In genomic region chr19:16659832-16660708, GRCh38 we compare ENCODE assay signal across 8 cellular contexts. TPM values are rescaled to one million over a fixed set of nuclear protein-coding genes. Genes with fewer than 3 reads are reported as not detected.
A peak's percentile ranks its signal among the peaks of the same experiment; 100 is the strongest.
DNase-seq lines count a peak whose midpoint lies in the region; ATAC-seq, FAIRE-seq and TF ChIP-seq lines count a peak whose summit lies in the region.

TSS of gene SMIM7 (minus strand) at chr19:16660144. CDS start at chr19:16660110, 34 bp downstream.

- H3K4me3 ChIP-seq in right atrium auricular region (peak within 1 kb of the TSS; percentile 78 to 82), psoas muscle (peak within 1 kb of the TSS; percentile 74)

- FAIRE-seq in urothelium cell line (lab: Jason Lieb, UNC), result no peak

- H3K27ac ChIP-seq in right atrium auricular region (peak within 1 kb of the TSS; percentile 94 to 95), psoas muscle (peak within 1 kb of the TSS; percentile 97)

- DNase-seq in NCI-H187 treated with DMSO at 0.1 percent for 48 hours (lab: John Stamatoyannopoulos, UW) (peak; percentile 76), anterior cingulate cortex (lab: John Stamatoyannopoulos, UW) (peak; percentile 88 to 99 (median 98)), right atrium auricular region (ENCODE audit: low spot score) (peak; percentile 98), psoas muscle (peak; percentile 99 to 100), urothelium cell line (ENCODE audit: low spot score) (peak; percentile 97)

- TF ChIP-seq CTCF in right atrium auricular region (IDR thresholded peaks at IDR 0.05), result peak in 1 of 2 donors; percentile 47
- TF ChIP-seq CTCF in psoas muscle (IDR thresholded peaks at IDR 0.05), result peak; percentile 8

- H3K27me3 ChIP-seq in right atrium auricular region (no peaks in the 10 kb centered on the region), psoas muscle (ENCODE audit: insufficient read depth in 3 of 3, low read length in 2 of 3) (no peaks in the 10 kb centered on the region)

- H3K4me1 ChIP-seq in right atrium auricular region (peaks cover 0 to 28% of the 10 kb centered on the region in 2 donors), psoas muscle (peaks cover 42% of the 10 kb centered on the region)

- H3K9me3 ChIP-seq in right atrium auricular region, result no peaks in the 10 kb centered on the region
- no peaks in the 10 kb centered on the region for H3K9me3 ChIP-seq in psoas muscle

- H3K36me3 ChIP-seq in right atrium auricular region, result peaks cover 23% of the 10 kb centered on the region
- H3K36me3 ChIP-seq in psoas muscle (ENCODE audit: insufficient read depth in 1 of 2, low read depth in 1 of 2), result peaks cover 0 to 39% of the 10 kb centered on the region in 2 donors

- intact Hi-C loops in T-helper 2 cell treated with Interferon-gamma antibody and Interleukin-4, amounts not matched to agents 100 ng/mL and 5 ng/mL, for 36 hours (cut with micrococcal nuclease), result loop anchor here (1.0 kb wide), 3 partner anchors 32 to 118 kb away; partner anchors contain the start of genes CHERP, MED26 and SLC35E1
- intact Hi-C loops in psoas muscle (cut with DNase I), result no loop called here

- ATAC-seq in GM18499 (IDR thresholded peaks at IDR 0.05; ENCODE audit: insufficient read depth, unreplicated experiment) (peak; percentile 77), HG02943 (IDR thresholded peaks at IDR 0.05; ENCODE audit: low read depth, unreplicated experiment) (peak; percentile 80), psoas muscle (peak; percentile 92 to 95 (median 94))

- 0 to 1% (median 0%) methylated on average over 48 to 60 of the region's 60 CpGs for WGBS in psoas muscle, 3 donors

RNA-seq across cellular contexts. Expression of gene SMIM7, which starts in this region (rescaled TPM):
- 69.1 and 69.5 TPM in 2 replicates for total RNA-seq in T-helper 2 cell treated with Interferon-gamma antibody and Interleukin-4, amounts not matched to agents 100 ng/mL and 5 ng/mL, for 36 hours
- total RNA-seq in right atrium auricular region, result 10 to 100 TPM; 50.9 to 56.7 TPM
- 10 to 100 TPM; 16.1 to 50.0 (median 31.6) TPM for total RNA-seq in psoas muscle
- polyA plus RNA-seq in psoas muscle, result 10 to 100 TPM; 51.9 to 76.9 (median 53.9) TPM

Comparison
In these comparisons a context has a peak if more than half of its experiments do, and no peak if none do; other contexts are left out.
1. Peak in every context shown above with its lines: DNase-seq, ATAC-seq, H3K4me3 ChIP-seq and H3K27ac ChIP-seq.